Comparison of ENCODE assay signal across 8 cellular contexts in genomic region chr17:42779942-42780815, GRCh38. TPM values are rescaled to one million over a fixed set of nuclear protein-coding genes. Genes with fewer than 3 reads are reported as not detected.
A peak's percentile ranks its signal among the peaks of the same experiment; 100 is the strongest.
DNase-seq lines count a peak whose midpoint lies in the region; ATAC-seq, FAIRE-seq and TF ChIP-seq lines count a peak whose summit lies in the region.

Gene WNK4 (plus strand): TSS chr17:42780610. CDS start chr17:42780699, 89 bp downstream.

- H3K9me3 ChIP-seq in BLaER1 treated with 17β-estradiol and CSF1 and Interleukin-3, amounts not matched to agents 10 nM and 100 nM (replicated peaks in 1 of 11): peaks cover 0 to 2% (median 0%) of the 10 kb centered on the region in 11 experiments; a peak in 1 of 22 replicates
- H3K9me3 ChIP-seq in OCI-LY1 (ENCODE audit: low read length): no peaks in the 10 kb centered on the region

- H3K27me3 Mint-ChIP-seq in naive thymus-derived CD8-positive, alpha-beta T cell: peaks cover 21 to 44% (median 35%) of the 10 kb centered on the region in 5 donors

- peak within 1 kb of the TSS; percentile 6 to 71 (median 44) for H3K4me3 Mint-ChIP-seq in naive thymus-derived CD8-positive, alpha-beta T cell

- peak within 1 kb of the TSS in 2 of 10 experiments; percentile 31 to 35; a peak in 3 of 20 replicates for H3K4me3 ChIP-seq in BLaER1 treated with 17β-estradiol and CSF1 and Interleukin-3, amounts not matched to agents 10 nM and 100 nM
- H3K4me3 ChIP-seq in OCI-LY1 (ENCODE audit: low read depth, low read length, poor library complexity, severe bottlenecking) (no peak within 1 kb of the TSS), epithelial cell of proximal tubule (ENCODE audit: low read depth, low read length) (peak within 1 kb of the TSS; percentile 81)

- H3F3A ChIP-seq in OCI-LY1 (ENCODE audit: insufficient read depth, low read length): no peaks in the 10 kb centered on the region

- FAIRE-seq in urothelium cell line (lab: Jason Lieb, UNC): no peak

- H3K79me2 ChIP-seq in OCI-LY1 (ENCODE audit: insufficient read depth, low read length): no peaks in the 10 kb centered on the region

- no peak within 1 kb of the TSS for H3K27ac ChIP-seq in BLaER1 treated with 17β-estradiol and CSF1 and Interleukin-3, amounts not matched to agents 10 nM and 100 nM
- H3K27ac ChIP-seq in OCI-LY1 (ENCODE audit: low read depth, low read length, poor library complexity, severe bottlenecking): no peak within 1 kb of the TSS

- peak; percentile 32 to 56 for ATAC-seq in naive thymus-derived CD8-positive, alpha-beta T cell
- no peak for ATAC-seq in GM19395 (IDR thresholded peaks at IDR 0.05; ENCODE audit: unreplicated experiment)

- no peaks in the 10 kb centered on the region for H3K9me3 Mint-ChIP-seq in naive thymus-derived CD8-positive, alpha-beta T cell

- H3K9ac ChIP-seq in BLaER1 treated with 17β-estradiol and CSF1 and Interleukin-3, amounts not matched to agents 10 nM and 100 nM: no peak within 1 kb of the TSS
- no peak within 1 kb of the TSS for H3K9ac ChIP-seq in OCI-LY1 (ENCODE audit: low read length)

- H3K27me3 ChIP-seq in BLaER1 treated with 17β-estradiol and CSF1 and Interleukin-3, amounts not matched to agents 10 nM and 100 nM: peaks cover 66 to 78% (median 75%) of the 10 kb centered on the region in 11 experiments
- H3K27me3 ChIP-seq in OCI-LY1 (ENCODE audit: insufficient read depth, low read length): no peaks in the 10 kb centered on the region

- H3K9me2 ChIP-seq in OCI-LY1 (ENCODE audit: low read depth, low read length): no peaks in the 10 kb centered on the region

- H4K20me1 ChIP-seq in BLaER1 treated with 17β-estradiol and CSF1 and Interleukin-3, amounts not matched to agents 10 nM and 100 nM: peaks cover 0 to 59% (median 14%) of the 10 kb centered on the region in 11 experiments; a peak in 14 of 22 replicates
- H4K20me1 ChIP-seq in OCI-LY1 (ENCODE audit: insufficient read depth, low read length): no peaks in the 10 kb centered on the region

- DNase-seq in epithelial cell of proximal tubule (ENCODE audit: low read depth) (no peak), superior temporal gyrus (ENCODE audit: extremely low spot score) (no peak), urothelium cell line (ENCODE audit: low spot score) (no peak)
- peak in 1 of 10 donors; percentile 13 for DNase-seq in naive thymus-derived CD8-positive, alpha-beta T cell
- no peak for DNase-seq in activated CD8-positive, alpha-beta memory T cell treated with anti-CD3 and anti-CD28 coated beads, Interleukin-2, amount 50 U/mL, for 4 hours

- H3K27ac Mint-ChIP-seq in naive thymus-derived CD8-positive, alpha-beta T cell: peak within 1 kb of the TSS in 2 of 10 donors; percentile 24 to 57

- TF ChIP-seq CTCF in OCI-LY1 (IDR thresholded peaks at IDR 0.05; ENCODE audit: low read length) (no peak), epithelial cell of proximal tubule (conservative IDR thresholded peaks at IDR 0.05; ENCODE audit: low read depth, low read length) (no peak)

- H3K4me1 ChIP-seq in BLaER1 treated with 17β-estradiol and CSF1 and Interleukin-3, amounts not matched to agents 10 nM and 100 nM: peaks cover 8 to 45% (median 21%) of the 10 kb centered on the region in 10 experiments; a peak in 19 of 20 replicates
- no peaks in the 10 kb centered on the region for H3K4me1 ChIP-seq in OCI-LY1 (ENCODE audit: insufficient read depth, low read length, severe bottlenecking)

- POLR2A ChIA-PET in naive thymus-derived CD8-positive, alpha-beta T cell (lab: Charles Lee): interaction anchor here (0.6 to 1.0 kb wide), 4 partner anchors 44 to 1597 kb away, joined by 3 read pairs; partner anchors contain the start of gene BECN1

- H2AFZ ChIP-seq in OCI-LY1 (ENCODE audit: low read length): no peak within 1 kb of the TSS

- peaks cover 4 to 42% (median 25%) of the 10 kb centered on the region in 11 experiments; a peak in 17 of 22 replicates for H3K36me3 ChIP-seq in BLaER1 treated with 17β-estradiol and CSF1 and Interleukin-3, amounts not matched to agents 10 nM and 100 nM
- H3K36me3 ChIP-seq in OCI-LY1 (ENCODE audit: insufficient read depth, low read length): peaks cover 37% of the 10 kb centered on the region

- peaks cover 22 to 48% (median 32%) of the 10 kb centered on the region in 4 donors for H3K4me1 Mint-ChIP-seq in naive thymus-derived CD8-positive, alpha-beta T cell

- peak within 1 kb of the TSS in 9 of 11 experiments; percentile 7 to 56 (median 28); a peak in 10 of 22 replicates for H3K4me2 ChIP-seq in BLaER1 treated with 17β-estradiol and CSF1 and Interleukin-3, amounts not matched to agents 10 nM and 100 nM
- peak within 1 kb of the TSS; percentile 44; the same call in 1 of the 2 replicates for H3K4me2 ChIP-seq in OCI-LY1 (ENCODE audit: low read length)

- peaks cover 0 to 45% (median 22%) of the 10 kb centered on the region in 3 donors for H3K36me3 Mint-ChIP-seq in naive thymus-derived CD8-positive, alpha-beta T cell

RNA-seq across cellular contexts. Expression of gene WNK4, which starts in this region (rescaled TPM):
- total RNA-seq in epithelial cell of proximal tubule: 2.3 and 11.3 TPM in 2 replicates
- total RNA-seq in naive thymus-derived CD8-positive, alpha-beta T cell: under 1 TPM; 0.27 to 0.62 TPM
- under 1 TPM in 1 of 3 donors, not detected in 2; 0.09 TPM for polyA plus RNA-seq in naive thymus-derived CD8-positive, alpha-beta T cell

Comparison
In these comparisons a context has a peak if more than half of its experiments do, and no peak if none do; other contexts are left out.
1. Peak in ATAC-seq in naive thymus-derived CD8-positive, alpha-beta T cell; RNA of the gene not detected or under 1 TPM.